Comparison of ENCODE assay signal across 8 cellular contexts in genomic region chr7:87600130-87601124, GRCh38. TPM values are rescaled to one million over a fixed set of nuclear protein-coding genes. Genes with fewer than 3 reads are reported as not detected.
DNase-seq lines count a peak whose midpoint lies in the region; ATAC-seq and TF ChIP-seq lines count a peak whose summit lies in the region.

TSS of gene ABCB1 (minus strand) at chr7:87600884. CDS start at chr7:87600184, 700 bp downstream.

- H3K4me3 ChIP-seq in tibial nerve = peak within 1 kb of the TSS; percentile 21 to 52 (median 42)

- peak; percentile 42 for ATAC-seq in HG02938 (IDR thresholded peaks at IDR 0.05; ENCODE audit: unreplicated experiment)
- ATAC-seq in omental fat pad (ENCODE audit: low FRiP score) = peak; percentile 97

- no peaks in the 10 kb centered on the region for H3K9me3 Mint-ChIP-seq in activated naive CD4-positive, alpha-beta T cell treated with anti-CD3 and anti-CD28 coated beads for 36 hours

- peak within 1 kb of the TSS in 2 of 4 donors; percentile 50 to 61 for H3K27ac ChIP-seq in tibial nerve

- no peak for TF ChIP-seq CTCF in omental fat pad (IDR thresholded peaks at IDR 0.05)
- TF ChIP-seq CTCF in tibial nerve (IDR thresholded peaks at IDR 0.05) = no peak

- WGBS in tibial nerve, 2 donors = 3 to 4% methylated on average over 49 to 61 of the region's 61 CpGs

- intact Hi-C loops in activated naive CD4-positive, alpha-beta T cell treated with anti-CD3 and anti-CD28 coated beads for 36 hours (cut with micrococcal nuclease) = loop anchor here (1.0 to 2.0 kb wide), 4 partner anchors 26 to 276 kb away; partner anchors contain the start of genes DBF4, RUNDC3B and SLC25A40
- intact Hi-C loops in head of caudate nucleus (cut with DNase I) = no loop called here

- TF ChIP-seq POLR2A in tibial nerve (IDR thresholded peaks at IDR 0.05) = no peak

- CTCF ChIA-PET in activated naive CD4-positive, alpha-beta T cell treated with anti-CD3 and anti-CD28 coated beads for 36 hours (lab: Charles Lee) = interaction anchor here (0.6 to 1.7 kb wide), 5 partner anchors 9 to 208 kb away, joined by 3 to 7 read pairs (median 3); no protein-coding TSS in a partner anchor

- peaks cover 5% of the 10 kb centered on the region for H3K27me3 Mint-ChIP-seq in activated naive CD4-positive, alpha-beta T cell treated with anti-CD3 and anti-CD28 coated beads for 36 hours (ENCODE audit: low read depth)

- no peaks in the 10 kb centered on the region for H3K36me3 Mint-ChIP-seq in activated naive CD4-positive, alpha-beta T cell treated with anti-CD3 and anti-CD28 coated beads for 36 hours (ENCODE audit: low read depth)

- DNase-seq in NCI-H2227 (lab: John Stamatoyannopoulos, UW; ENCODE audit: unreplicated experiment) (peak; percentile 41), NCI-H2227 treated with DMSO at 0.1 percent for 48 hours (lab: John Stamatoyannopoulos, UW) (no peak), OCI-M1 (lab: John Stamatoyannopoulos, UW) (peak; percentile 90), head of caudate nucleus (peak; percentile 4 to 82 (median 56)), omental fat pad (ENCODE audit: low spot score) (no peak), tibial nerve (ENCODE audit: low spot score in 2 of 2) (peak in 1 of 2 donors; percentile 12)
- DNase-seq in activated naive CD4-positive, alpha-beta T cell treated with anti-CD3 and anti-CD28 coated beads for 36 hours = peak; percentile 73

- no peaks in the 10 kb centered on the region for H3K9me3 ChIP-seq in tibial nerve

- H3K27me3 ChIP-seq in tibial nerve = peaks cover 0 to 11% of the 10 kb centered on the region in 2 donors

- no peaks in the 10 kb centered on the region for H3K36me3 ChIP-seq in tibial nerve

- peak within 1 kb of the TSS; percentile 8 for H3K27ac Mint-ChIP-seq in activated naive CD4-positive, alpha-beta T cell treated with anti-CD3 and anti-CD28 coated beads for 36 hours

- H3K4me1 Mint-ChIP-seq in activated naive CD4-positive, alpha-beta T cell treated with anti-CD3 and anti-CD28 coated beads for 36 hours (ENCODE audit: low read depth) = peaks cover 20% of the 10 kb centered on the region

- peak in 1 of 2 donors; percentile 44 for TF ChIP-seq EP300 in tibial nerve (IDR thresholded peaks at IDR 0.05)

- H3K4me3 Mint-ChIP-seq in activated naive CD4-positive, alpha-beta T cell treated with anti-CD3 and anti-CD28 coated beads for 36 hours = peak within 1 kb of the TSS; percentile 84

- peaks cover 0 to 17% (median 0%) of the 10 kb centered on the region in 4 donors for H3K4me1 ChIP-seq in tibial nerve

RNA-seq across cellular contexts. Expression of gene ABCB1, which starts in this region (rescaled TPM):
- total RNA-seq in activated naive CD4-positive, alpha-beta T cell treated with anti-CD3 and anti-CD28 coated beads for 36 hours = 1 to 10 TPM; 2.3 to 3.5 TPM
- total RNA-seq in omental fat pad (10 to 100 TPM in 3 of 4 donors, 1 to 10 TPM in 1; 5.8 to 21.1 (median 11.9) TPM), tibial nerve (10 to 100 TPM; 12.8 to 36.0 (median 22.2) TPM)

Comparison
In these comparisons a context has a peak if more than half of its experiments do, and no peak if none do; other contexts are left out.
1. DNase-seq: peak in NCI-H2227 (single experiment), OCI-M1 (single experiment), activated naive CD4-positive, alpha-beta T cell treated with anti-CD3 and anti-CD28 coated beads for 36 hours (single experiment) and head of caudate nucleus (42 of 42); none in NCI-H2227 treated with DMSO at 0.1 percent for 48 hours (single experiment) and omental fat pad (single experiment).